In the genomic region with DNA sequence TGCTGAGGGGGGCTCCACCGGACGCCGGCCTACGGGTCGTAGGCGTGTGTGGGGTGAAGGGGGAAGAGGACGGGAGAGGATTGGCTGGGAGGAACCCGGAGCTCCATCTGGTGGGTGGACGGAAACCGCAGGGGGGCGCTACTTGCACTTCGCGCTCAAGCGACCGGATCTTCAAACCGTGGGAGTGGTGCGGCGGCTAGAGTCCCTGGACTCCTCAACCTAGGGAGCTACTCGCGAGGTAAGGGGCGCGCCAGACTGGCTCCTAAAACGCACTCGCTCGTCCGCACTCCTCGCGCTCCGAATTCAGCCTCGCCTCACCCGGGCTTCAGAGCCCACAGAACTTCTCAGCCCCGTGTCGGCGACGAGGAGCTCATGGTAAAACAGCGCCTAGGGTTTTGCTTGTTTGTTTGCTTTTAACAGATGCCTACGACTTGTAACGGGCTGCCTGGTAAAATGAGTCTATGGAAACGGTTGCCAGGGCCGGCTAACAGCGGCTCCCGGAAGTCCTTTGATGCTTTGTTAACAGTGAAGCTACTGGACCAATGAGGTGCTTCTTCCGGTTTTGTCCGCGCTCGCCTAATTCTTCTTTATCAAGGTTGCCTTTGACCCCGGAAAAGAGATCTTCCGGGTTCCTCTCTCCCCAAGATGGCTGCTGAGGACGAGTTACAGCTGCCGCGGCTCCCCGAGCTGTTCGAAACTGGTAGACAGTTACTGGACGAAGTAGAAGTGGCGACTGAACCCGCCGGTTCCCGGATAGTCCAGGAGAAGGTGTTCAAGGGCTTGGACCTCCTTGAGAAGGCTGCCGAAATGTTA, we compare ENCODE assay signal across 1 cellular context.
A peak's percentile ranks its signal among the peaks of the same experiment; 100 is the strongest.
TF ChIP-seq lines count a peak whose summit lies in the region.

Gene IGBP1, plus strand, starts transcription at position 145 of the 813 bp plus-strand sequence. Its CDS starts 501 bp downstream, at position 646.

TF ChIP-seq in HepG2, 621 proteins besides CTCF, POLR2A, EP300 and RAD21 (continued from another document and continues in another):
- TF ChIP-seq ZNF816 (CRISPR knock-in tag; IDR thresholded peaks at IDR 0.05; ENCODE audit: borderline replicate concordance): no peak
- no peak for TF ChIP-seq ATF5 (CRISPR knock-in tag; IDR thresholded peaks at IDR 0.05; ENCODE audit: low read depth)
- TF ChIP-seq HNRNPL (IDR thresholded peaks at IDR 0.05; ENCODE audit: low read depth, low read length): no peak
- TF ChIP-seq, protein P1, sequence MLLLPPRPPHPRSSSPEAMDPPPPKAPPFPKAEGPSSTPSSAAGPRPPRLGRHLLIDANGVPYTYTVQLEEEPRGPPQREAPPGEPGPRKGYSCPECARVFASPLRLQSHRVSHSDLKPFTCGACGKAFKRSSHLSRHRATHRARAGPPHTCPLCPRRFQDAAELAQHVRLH (CRISPR knock-in tag; IDR thresholded peaks at IDR 0.05; ENCODE audit: borderline replicate concordance, low read depth): no peak
- TF ChIP-seq, protein P2, sequence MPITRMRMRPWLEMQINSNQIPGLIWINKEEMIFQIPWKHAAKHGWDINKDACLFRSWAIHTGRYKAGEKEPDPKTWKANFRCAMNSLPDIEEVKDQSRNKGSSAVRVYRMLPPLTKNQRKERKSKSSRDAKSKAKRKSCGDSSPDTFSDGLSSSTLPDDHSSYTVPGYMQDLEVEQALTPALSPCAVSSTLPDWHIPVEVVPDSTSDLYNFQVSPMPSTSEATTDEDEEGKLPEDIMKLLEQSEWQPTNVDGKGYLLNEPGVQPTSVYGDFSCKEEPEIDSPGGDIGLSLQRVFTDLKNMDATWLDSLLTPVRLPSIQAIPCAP (CRISPR knock-in tag; IDR thresholded peaks at IDR 0.05; ENCODE audit: low read depth): no peak
- TF ChIP-seq, protein P3, sequence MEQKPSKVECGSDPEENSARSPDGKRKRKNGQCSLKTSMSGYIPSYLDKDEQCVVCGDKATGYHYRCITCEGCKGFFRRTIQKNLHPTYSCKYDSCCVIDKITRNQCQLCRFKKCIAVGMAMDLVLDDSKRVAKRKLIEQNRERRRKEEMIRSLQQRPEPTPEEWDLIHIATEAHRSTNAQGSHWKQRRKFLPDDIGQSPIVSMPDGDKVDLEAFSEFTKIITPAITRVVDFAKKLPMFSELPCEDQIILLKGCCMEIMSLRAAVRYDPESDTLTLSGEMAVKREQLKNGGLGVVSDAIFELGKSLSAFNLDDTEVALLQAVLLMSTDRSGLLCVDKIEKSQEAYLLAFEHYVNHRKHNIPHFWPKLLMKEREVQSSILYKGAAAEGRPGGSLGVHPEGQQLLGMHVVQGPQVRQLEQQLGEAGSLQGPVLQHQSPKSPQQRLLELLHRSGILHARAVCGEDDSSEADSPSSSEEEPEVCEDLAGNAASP (CRISPR knock-in tag; IDR thresholded peaks at IDR 0.05; ENCODE audit: borderline replicate concordance): no peak
- 0 out of 2 replicates have a peak, but pooled peaks have one; percentile 30 for TF ChIP-seq CBFB (CRISPR knock-in tag; IDR thresholded peaks at IDR 0.05)
- TF ChIP-seq REL (CRISPR knock-in tag; conservative IDR thresholded peaks at IDR 0.05): no peak
- TF ChIP-seq CREB1 (IDR thresholded peaks at IDR 0.05): no peak
- TF ChIP-seq CREB1 (CRISPR knock-in tag; IDR thresholded peaks at IDR 0.05): peak; percentile 40; the same call in 1 of the 2 replicates
- TF ChIP-seq IRX3 (CRISPR knock-in tag; IDR thresholded peaks at IDR 0.05; ENCODE audit: borderline replicate concordance, low read depth): no peak
- TF ChIP-seq ZNF263 (CRISPR knock-in tag; IDR thresholded peaks at IDR 0.05): no peak
- TF ChIP-seq, protein P4, sequence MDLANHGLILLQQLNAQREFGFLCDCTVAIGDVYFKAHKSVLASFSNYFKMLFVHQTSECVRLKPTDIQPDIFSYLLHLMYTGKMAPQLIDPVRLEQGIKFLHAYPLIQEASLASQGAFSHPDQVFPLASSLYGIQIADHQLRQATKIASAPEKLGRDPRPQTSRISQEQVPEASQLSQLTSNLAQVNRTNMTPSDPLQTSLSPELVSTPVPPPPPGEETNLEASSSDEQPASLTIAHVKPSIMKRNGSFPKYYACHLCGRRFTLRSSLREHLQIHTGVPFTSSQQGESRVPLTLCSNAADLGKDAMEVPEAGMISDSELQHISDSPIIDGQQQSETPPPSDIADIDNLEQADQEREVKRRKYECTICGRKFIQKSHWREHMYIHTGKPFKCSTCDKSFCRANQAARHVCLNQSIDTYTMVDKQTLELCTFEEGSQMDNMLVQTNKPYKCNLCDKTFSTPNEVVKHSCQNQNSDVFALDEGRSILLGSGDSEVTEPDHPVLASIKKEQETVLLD (CRISPR knock-in tag; IDR thresholded peaks at IDR 0.05; ENCODE audit: low read depth): no peak
- TF ChIP-seq, protein P5, sequence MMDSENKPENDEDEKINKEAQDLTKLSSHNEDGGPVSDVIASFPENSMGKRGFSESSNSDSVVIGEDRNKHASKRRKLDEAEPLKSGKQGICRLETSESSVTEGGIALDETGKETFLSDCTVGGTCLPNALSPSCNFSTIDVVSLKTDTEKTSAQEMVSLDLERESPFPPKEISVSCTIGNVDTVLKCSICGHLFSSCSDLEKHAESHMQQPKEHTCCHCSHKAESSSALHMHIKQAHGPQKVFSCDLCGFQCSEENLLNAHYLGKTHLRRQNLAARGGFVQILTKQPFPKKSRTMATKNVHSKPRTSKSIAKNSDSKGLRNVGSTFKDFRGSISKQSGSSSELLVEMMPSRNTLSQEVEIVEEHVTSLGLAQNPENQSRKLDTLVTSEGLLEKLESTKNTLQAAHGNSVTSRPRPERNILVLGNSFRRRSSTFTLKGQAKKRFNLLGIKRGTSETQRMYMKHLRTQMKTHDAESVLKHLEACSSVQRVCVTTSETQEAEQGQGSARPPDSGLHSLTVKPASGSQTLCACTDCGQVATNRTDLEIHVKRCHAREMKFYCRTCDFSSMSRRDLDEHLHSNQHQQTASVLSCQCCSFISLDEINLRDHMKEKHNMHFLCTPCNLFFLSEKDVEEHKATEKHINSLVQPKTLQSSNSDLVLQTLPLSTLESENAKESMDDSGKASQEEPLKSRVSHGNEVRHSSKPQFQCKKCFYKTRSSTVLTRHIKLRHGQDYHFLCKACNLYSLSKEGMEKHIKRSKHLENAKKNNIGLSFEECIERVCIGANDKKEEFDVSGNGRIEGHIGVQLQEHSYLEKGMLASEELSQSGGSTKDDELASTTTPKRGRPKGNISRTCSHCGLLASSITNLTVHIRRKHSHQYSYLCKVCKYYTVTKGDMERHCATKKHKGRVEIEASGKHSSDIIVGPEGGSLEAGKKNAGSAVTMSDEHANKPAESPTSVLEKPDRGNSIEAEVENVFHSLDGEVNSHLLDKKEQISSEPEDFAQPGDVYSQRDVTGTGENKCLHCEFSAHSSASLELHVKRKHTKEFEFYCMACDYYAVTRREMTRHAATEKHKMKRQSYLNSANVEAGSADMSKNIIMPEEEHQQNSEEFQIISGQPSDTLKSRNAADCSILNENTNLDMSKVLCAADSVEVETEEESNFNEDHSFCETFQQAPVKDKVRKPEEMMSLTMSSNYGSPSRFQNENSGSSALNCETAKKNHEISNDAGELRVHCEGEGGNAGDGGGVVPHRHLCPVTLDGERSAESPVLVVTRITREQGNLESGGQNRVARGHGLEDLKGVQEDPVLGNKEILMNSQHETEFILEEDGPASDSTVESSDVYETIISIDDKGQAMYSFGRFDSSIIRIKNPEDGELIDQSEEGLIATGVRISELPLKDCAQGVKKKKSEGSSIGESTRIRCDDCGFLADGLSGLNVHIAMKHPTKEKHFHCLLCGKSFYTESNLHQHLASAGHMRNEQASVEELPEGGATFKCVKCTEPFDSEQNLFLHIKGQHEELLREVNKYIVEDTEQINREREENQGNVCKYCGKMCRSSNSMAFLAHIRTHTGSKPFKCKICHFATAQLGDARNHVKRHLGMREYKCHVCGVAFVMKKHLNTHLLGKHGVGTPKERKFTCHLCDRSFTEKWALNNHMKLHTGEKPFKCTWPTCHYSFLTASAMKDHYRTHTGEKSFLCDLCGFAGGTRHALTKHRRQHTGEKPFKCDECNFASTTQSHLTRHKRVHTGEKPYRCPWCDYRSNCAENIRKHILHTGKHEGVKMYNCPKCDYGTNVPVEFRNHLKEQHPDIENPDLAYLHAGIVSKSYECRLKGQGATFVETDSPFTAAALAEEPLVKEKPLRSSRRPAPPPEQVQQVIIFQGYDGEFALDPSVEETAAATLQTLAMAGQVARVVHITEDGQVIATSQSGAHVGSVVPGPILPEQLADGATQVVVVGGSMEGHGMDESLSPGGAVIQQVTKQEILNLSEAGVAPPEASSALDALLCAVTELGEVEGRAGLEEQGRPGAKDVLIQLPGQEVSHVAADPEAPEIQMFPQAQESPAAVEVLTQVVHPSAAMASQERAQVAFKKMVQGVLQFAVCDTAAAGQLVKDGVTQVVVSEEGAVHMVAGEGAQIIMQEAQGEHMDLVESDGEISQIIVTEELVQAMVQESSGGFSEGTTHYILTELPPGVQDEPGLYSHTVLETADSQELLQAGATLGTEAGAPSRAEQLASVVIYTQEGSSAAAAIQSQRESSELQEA (CRISPR knock-in tag; IDR thresholded peaks at IDR 0.05; ENCODE audit: not compliant biosample characterization): no peak
- TF ChIP-seq SAFB2 (CRISPR knock-in tag; IDR thresholded peaks at IDR 0.05; ENCODE audit: borderline replicate concordance, low read depth): no peak
- TF ChIP-seq ZFP36 (IDR thresholded peaks at IDR 0.05; ENCODE audit: borderline replicate concordance, low read depth, low read length, partially characterized antibody): no peak
- TF ChIP-seq, protein P6, sequence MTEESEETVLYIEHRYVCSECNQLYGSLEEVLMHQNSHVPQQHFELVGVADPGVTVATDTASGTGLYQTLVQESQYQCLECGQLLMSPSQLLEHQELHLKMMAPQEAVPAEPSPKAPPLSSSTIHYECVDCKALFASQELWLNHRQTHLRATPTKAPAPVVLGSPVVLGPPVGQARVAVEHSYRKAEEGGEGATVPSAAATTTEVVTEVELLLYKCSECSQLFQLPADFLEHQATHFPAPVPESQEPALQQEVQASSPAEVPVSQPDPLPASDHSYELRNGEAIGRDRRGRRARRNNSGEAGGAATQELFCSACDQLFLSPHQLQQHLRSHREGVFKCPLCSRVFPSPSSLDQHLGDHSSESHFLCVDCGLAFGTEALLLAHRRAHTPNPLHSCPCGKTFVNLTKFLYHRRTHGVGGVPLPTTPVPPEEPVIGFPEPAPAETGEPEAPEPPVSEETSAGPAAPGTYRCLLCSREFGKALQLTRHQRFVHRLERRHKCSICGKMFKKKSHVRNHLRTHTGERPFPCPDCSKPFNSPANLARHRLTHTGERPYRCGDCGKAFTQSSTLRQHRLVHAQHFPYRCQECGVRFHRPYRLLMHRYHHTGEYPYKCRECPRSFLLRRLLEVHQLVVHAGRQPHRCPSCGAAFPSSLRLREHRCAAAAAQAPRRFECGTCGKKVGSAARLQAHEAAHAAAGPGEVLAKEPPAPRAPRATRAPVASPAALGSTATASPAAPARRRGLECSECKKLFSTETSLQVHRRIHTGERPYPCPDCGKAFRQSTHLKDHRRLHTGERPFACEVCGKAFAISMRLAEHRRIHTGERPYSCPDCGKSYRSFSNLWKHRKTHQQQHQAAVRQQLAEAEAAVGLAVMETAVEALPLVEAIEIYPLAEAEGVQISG (CRISPR knock-in tag; IDR thresholded peaks at IDR 0.05): peak; percentile 13; the same call in 1 of the 2 replicates
- no peak for TF ChIP-seq ZNF354B (CRISPR knock-in tag; IDR thresholded peaks at IDR 0.05)
- no peak for TF ChIP-seq ZNF564 (CRISPR knock-in tag; IDR thresholded peaks at IDR 0.05)
- TF ChIP-seq ZNF501 (CRISPR knock-in tag; IDR thresholded peaks at IDR 0.05): peak; percentile 43; the same call in 1 of the 2 replicates
- no peak for TF ChIP-seq MAFF (IDR thresholded peaks at IDR 0.05; ENCODE audit: low read depth, low read length)
- no peak for TF ChIP-seq MEF2D (CRISPR knock-in tag; IDR thresholded peaks at IDR 0.05)
- TF ChIP-seq TFDP2 (CRISPR knock-in tag; IDR thresholded peaks at IDR 0.05): 0 out of 2 replicates have a peak, but pooled peaks have one; percentile 5
- TF ChIP-seq ZBTB14 (CRISPR knock-in tag; IDR thresholded peaks at IDR 0.05): no peak
- no peak for TF ChIP-seq ZNF230 (CRISPR knock-in tag; IDR thresholded peaks at IDR 0.05)
- no peak for TF ChIP-seq CEBPB (IDR thresholded peaks at IDR 0.05; ENCODE audit: borderline replicate concordance, low read depth, low read length)
- TF ChIP-seq ZBTB3 (CRISPR knock-in tag; IDR thresholded peaks at IDR 0.05; ENCODE audit: borderline replicate concordance, low read depth): no peak
- no peak for TF ChIP-seq ZNF225 (CRISPR knock-in tag; IDR thresholded peaks at IDR 0.05)
- no peak for TF ChIP-seq HNF4G (IDR thresholded peaks at IDR 0.05; ENCODE audit: borderline replicate concordance, low read depth, low read length)
- no peak for TF ChIP-seq HNF4G (CRISPR knock-in tag; IDR thresholded peaks at IDR 0.05; ENCODE audit: borderline replicate concordance, low read depth)
- no peak; the same call in 1 of the 2 replicates for TF ChIP-seq YEATS2 (CRISPR knock-in tag; IDR thresholded peaks at IDR 0.05; ENCODE audit: borderline replicate concordance)
- no peak for TF ChIP-seq ARHGAP35 (CRISPR knock-in tag; IDR thresholded peaks at IDR 0.05; ENCODE audit: borderline replicate concordance)
- TF ChIP-seq ZNF484 (CRISPR knock-in tag; IDR thresholded peaks at IDR 0.05; ENCODE audit: borderline replicate concordance, low read depth): no peak
- TF ChIP-seq ZFP41 (CRISPR knock-in tag; IDR thresholded peaks at IDR 0.05; ENCODE audit: borderline replicate concordance): no peak
- 0 out of 2 replicates have a peak, but pooled peaks have one; percentile 33 for TF ChIP-seq MAX (IDR thresholded peaks at IDR 0.05)
- TF ChIP-seq ELF1 (CRISPR knock-in tag; IDR thresholded peaks at IDR 0.05): peak; percentile 94
